Comparison of ENCODE assay signal across 8 cellular contexts in genomic region chr17:44308865-44309264, GRCh38. TPM values are rescaled to one million over a fixed set of nuclear protein-coding genes. Genes with fewer than 3 reads are reported as not detected.
DNase-seq lines count a peak whose midpoint lies in the region; ATAC-seq and TF ChIP-seq lines count a peak whose summit lies in the region.

No MANE protein-coding gene starts in this region.

- peak overlapping the region; percentile 60; the same call in 1 of the 2 replicates for H3K4me3 ChIP-seq in MM.1S (ENCODE audit: low read length)
- peak overlapping the region; percentile 22 for H3K4me3 ChIP-seq in effector memory CD4-positive, alpha-beta T cell (ENCODE audit: insufficient read depth, low read depth, low read length, poor library complexity, severe bottlenecking)

- TF ChIP-seq CTCF in MM.1S (IDR thresholded peaks at IDR 0.05; ENCODE audit: low read length) (no peak), osteocyte (IDR thresholded peaks at IDR 0.05) (no peak)

- DNase-seq in D341Med (ENCODE audit: low spot score) (peak; percentile 75), MM.1S (no peak), osteocyte (ENCODE audit: extremely low spot score, unreplicated experiment) (no peak), kidney glomerular epithelial cell (lab: John Stamatoyannopoulos, UW) (no peak)
- DNase-seq in effector memory CD4-positive, alpha-beta T cell, result no peak
- DNase-seq in activated effector memory CD4-positive, alpha-beta T cell treated with anti-CD3 and anti-CD28 coated beads, Interleukin-2, amount 50 U/mL, for 16 hours, result no peak
- no peak for DNase-seq in stimulated activated CD4-positive, alpha-beta T cell treated with anti-CD3 and anti-CD28 coated beads, Interleukin-4, amount 100 ng/mL, for 24 hours

- no peak overlapping the region for H3K27ac ChIP-seq in MM.1S (ENCODE audit: low read length)
- no peak overlapping the region for H3K27ac ChIP-seq in effector memory CD4-positive, alpha-beta T cell (ENCODE audit: insufficient read depth, low read length, poor library complexity, severe bottlenecking)

- no peaks in the 10 kb centered on the region for H3K9me3 Mint-ChIP-seq in osteocyte (ENCODE audit: unreplicated experiment)

- H3K4me2 ChIP-seq in MM.1S (ENCODE audit: low read depth, low read length), result peak overlapping the region; percentile 82

- H3K27me3 Mint-ChIP-seq in osteocyte (ENCODE audit: unreplicated experiment), result peaks cover 34% of the 10 kb centered on the region

- H3F3A ChIP-seq in MM.1S (ENCODE audit: insufficient read depth, low read length), result no peaks in the 10 kb centered on the region

- no peak for ATAC-seq in HG02970 (IDR thresholded peaks at IDR 0.05; ENCODE audit: low FRiP score, unreplicated experiment)

- H2AFZ ChIP-seq in MM.1S (ENCODE audit: low read length), result no peak overlapping the region

- H3K36me3 ChIP-seq in MM.1S (replicated peaks; ENCODE audit: insufficient read depth, low read length), result no peaks in the 10 kb centered on the region
- no peaks in the 10 kb centered on the region for H3K36me3 ChIP-seq in effector memory CD4-positive, alpha-beta T cell (ENCODE audit: control insufficient read depth, insufficient read depth, low read length)

- peaks cover 44% of the 10 kb centered on the region for H3K27me3 ChIP-seq in MM.1S (replicated peaks; ENCODE audit: insufficient read depth, low read length)
- peaks cover 12% of the 10 kb centered on the region for H3K27me3 ChIP-seq in effector memory CD4-positive, alpha-beta T cell (replicated peaks; ENCODE audit: control insufficient read depth, insufficient read depth, low read length, poor library complexity, severe bottlenecking)

- no peaks in the 10 kb centered on the region for H3K36me3 Mint-ChIP-seq in osteocyte (ENCODE audit: unreplicated experiment)

- H3K79me2 ChIP-seq in MM.1S (ENCODE audit: low read length), result no peaks in the 10 kb centered on the region

- H3K27ac Mint-ChIP-seq in osteocyte (ENCODE audit: unreplicated experiment), result no peak overlapping the region

- H3K4me3 Mint-ChIP-seq in osteocyte (ENCODE audit: unreplicated experiment), result peak overlapping the region; percentile 38

- peaks cover 5% of the 10 kb centered on the region for H3K4me1 Mint-ChIP-seq in osteocyte (ENCODE audit: unreplicated experiment)

- H3K9me2 ChIP-seq in MM.1S (replicated peaks; ENCODE audit: insufficient read depth, low read length), result no peaks in the 10 kb centered on the region

- H3K4me1 ChIP-seq in MM.1S (ENCODE audit: low read length), result no peaks in the 10 kb centered on the region
- peaks cover 19% of the 10 kb centered on the region for H3K4me1 ChIP-seq in effector memory CD4-positive, alpha-beta T cell (ENCODE audit: control insufficient read depth, insufficient read depth, low read length, poor library complexity, severe bottlenecking)

- H3K9me3 ChIP-seq in MM.1S (replicated peaks; ENCODE audit: insufficient read depth, low read length), result no peaks in the 10 kb centered on the region
- H3K9me3 ChIP-seq in effector memory CD4-positive, alpha-beta T cell (ENCODE audit: control insufficient read depth, low read length), result no peaks in the 10 kb centered on the region

- no peak overlapping the region for H3K9ac ChIP-seq in MM.1S (ENCODE audit: low read length)

- no peaks in the 10 kb centered on the region for H4K20me1 ChIP-seq in MM.1S (ENCODE audit: insufficient read depth, low read length)

RNA-seq across cellular contexts. Expression of gene RUNDC3A, which starts 0.5 kb away (rescaled TPM):
- 0.38 and 0.60 TPM in 2 replicates for total RNA-seq in osteocyte

RNA-seq across cellular contexts. Expression of gene SLC25A39, which starts 15.8 kb away (rescaled TPM):
- total RNA-seq in osteocyte, result 109 and 122 TPM in 2 replicates

RNA-seq across cellular contexts. Expression of gene GRN, which starts 36.2 kb away (rescaled TPM):
- total RNA-seq in osteocyte, result 574 and 620 TPM in 2 replicates

RNA-seq across cellular contexts. Expression of gene SLC4A1, which starts 40.9 kb away (rescaled TPM):
- not detected in 2 replicates for total RNA-seq in osteocyte

RNA-seq across cellular contexts. Expression of gene FAM171A2, which starts 54.8 kb away (rescaled TPM):
- total RNA-seq in osteocyte, result 26.1 and 26.9 TPM in 2 replicates
